In the genomic region with DNA sequence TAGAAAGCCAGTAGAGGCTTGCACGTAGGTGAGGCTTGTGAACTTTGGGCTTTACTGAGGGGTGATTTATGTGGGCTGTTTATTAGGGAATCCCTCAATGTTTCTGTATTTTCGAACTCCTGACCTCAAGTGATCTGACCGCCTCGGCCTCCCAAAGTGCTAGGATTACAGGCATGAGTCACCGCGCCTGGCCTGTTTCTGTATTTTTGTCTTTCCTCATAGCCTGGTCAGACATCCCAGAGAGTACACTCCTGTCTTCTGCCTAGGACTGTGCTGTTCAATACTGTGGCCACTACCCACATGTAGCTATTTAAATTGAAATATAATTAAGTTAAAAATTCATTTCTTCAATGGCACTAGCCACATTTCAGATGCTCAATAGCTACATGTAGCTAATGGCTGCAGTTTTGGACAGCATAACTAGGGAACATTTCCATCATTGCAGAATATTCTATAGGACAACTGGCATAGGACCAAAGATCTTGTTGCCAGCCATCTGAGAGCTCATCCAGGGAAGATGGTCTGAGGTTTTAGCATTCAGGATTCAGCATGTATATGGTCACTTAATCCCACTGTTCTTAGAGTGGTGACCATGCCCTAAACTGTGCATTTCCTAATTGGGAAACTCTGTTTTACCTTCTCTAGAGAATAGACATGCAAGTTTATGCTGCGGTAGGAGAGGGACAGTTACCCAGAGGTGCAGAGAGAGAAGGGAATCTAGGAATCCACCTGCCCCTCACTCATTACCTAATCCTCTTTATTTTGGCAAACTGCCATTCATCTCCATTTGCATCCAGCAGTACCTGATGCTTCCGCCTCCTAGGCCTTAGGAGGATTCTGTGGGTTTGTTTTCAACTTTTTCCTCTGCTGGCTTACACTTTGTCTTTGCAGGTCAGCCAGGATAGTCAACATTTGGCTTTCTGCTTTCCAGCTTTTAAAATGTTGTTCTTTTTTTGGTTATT, we compare ENCODE assay signal across 9 cellular contexts.
A peak's percentile ranks its signal among the peaks of the same experiment; 100 is the strongest.
DNase-seq lines count a peak whose midpoint lies in the region; ATAC-seq and TF ChIP-seq lines count a peak whose summit lies in the region.
"Had no signal": no experiment of that assay in that cellular context is flagged by ENCODE, and none has a peak within 500 bp of the region (broad histone marks: within the 10 kb centered on the region; RNA-seq: fewer than 3 reads in every experiment).

No MANE protein-coding gene starts in this region.

- DNase-seq in AG08395 (ENCODE audit: low spot score) (peak; percentile 41), LoVo (ENCODE audit: low spot score) (peak; percentile 41), SJCRH30 (peak; percentile 75 to 82), iris pigment epithelial cell (ENCODE audit: low read depth) (peak; percentile 77), NCI-H187 treated with DMSO at 0.1 percent for 48 hours (lab: John Stamatoyannopoulos, UW) (no peak), endodermal cell (no peak)
- DNase-seq in stimulated activated CD4-positive, alpha-beta T cell treated with anti-CD3 and anti-CD28 coated beads, Interleukin-12 subunit alpha, Interleukin-12 subunit beta, amount 100 ng/mL, for 4 hours = no peak
- DNase-seq: activated CD4-positive, alpha-beta T cell treated with anti-CD3 and anti-CD28 coated beads for 48 hours had no signal

- peaks cover 17% of the 10 kb centered on the region for H3K27me3 Mint-ChIP-seq in endodermal cell (ENCODE audit: insufficient read depth)

- peaks cover 16% of the 10 kb centered on the region for H3K9me3 Mint-ChIP-seq in endodermal cell

- peaks cover 46% of the 10 kb centered on the region for H3K4me1 Mint-ChIP-seq in endodermal cell

- H3K27ac ChIP-seq in SJCRH30 (peak overlapping the region; percentile 66), endodermal cell (ENCODE audit: low read depth, low read length) (no peak overlapping the region)

- H3K4me3 Mint-ChIP-seq in endodermal cell = no peak overlapping the region

- 62 to 83% methylated on average over 6 to 8 of the region's 8 CpGs for WGBS in endodermal cell (ENCODE audit: insufficient coverage in 1 of 2, insufficient read length in 1 of 2), 2 experiments

- no peak for ATAC-seq in GM19467 (IDR thresholded peaks at IDR 0.05; ENCODE audit: unreplicated experiment)

- H3K27me3 ChIP-seq in SJCRH30 = no peaks in the 10 kb centered on the region
- H3K27me3 ChIP-seq in endodermal cell (ENCODE audit: control insufficient read depth, insufficient read depth, low read length, poor library complexity, severe bottlenecking) = peaks cover 5% of the 10 kb centered on the region

- H3K36me3 ChIP-seq in SJCRH30 (no peaks in the 10 kb centered on the region), endodermal cell (ENCODE audit: control insufficient read depth, insufficient read depth, low read length) (no peaks in the 10 kb centered on the region)

- peaks cover 7% of the 10 kb centered on the region for H3K36me3 Mint-ChIP-seq in endodermal cell (ENCODE audit: low read depth)

- 0 out of 2 replicates have a peak, but pooled peaks cover 3% of the 10 kb centered on the region for H3K9me3 ChIP-seq in SJCRH30 (replicated peaks)
- H3K9me3 ChIP-seq in endodermal cell (ENCODE audit: control insufficient read depth, low read length) = peaks cover 21% of the 10 kb centered on the region

- peaks cover 48% of the 10 kb centered on the region for H3K4me1 ChIP-seq in SJCRH30
- peaks cover 17% of the 10 kb centered on the region for H3K4me1 ChIP-seq in endodermal cell (ENCODE audit: control insufficient read depth, insufficient read depth, low read length)

- no peak overlapping the region for H3K27ac Mint-ChIP-seq in endodermal cell

- H3K9ac ChIP-seq in endodermal cell (ENCODE audit: extremely low read depth, low read length, poor library complexity, severe bottlenecking) = no peak overlapping the region

- H3K4me3 ChIP-seq in SJCRH30 = peak overlapping the region; percentile 7; the same call in 1 of the 2 replicates
- H3K4me3 ChIP-seq in endodermal cell (ENCODE audit: low read length) = no peak overlapping the region

- TF ChIP-seq CTCF in endodermal cell (conservative IDR thresholded peaks at IDR 0.05) = no peak

Comparison
In these comparisons a context has a peak if more than half of its experiments do, and no peak if none do; other contexts are left out.
1. DNase-seq: peak in AG08395 (single experiment), LoVo (single experiment), SJCRH30 (2 of 2) and iris pigment epithelial cell (single experiment); none in NCI-H187 treated with DMSO at 0.1 percent for 48 hours (single experiment), stimulated activated CD4-positive, alpha-beta T cell treated with anti-CD3 and anti-CD28 coated beads, Interleukin-12 subunit alpha, Interleukin-12 subunit beta, amount 100 ng/mL, for 4 hours (single experiment) and endodermal cell (single experiment).